Comparison of ENCODE assay signal across 10 cellular contexts in the genomic region with DNA sequence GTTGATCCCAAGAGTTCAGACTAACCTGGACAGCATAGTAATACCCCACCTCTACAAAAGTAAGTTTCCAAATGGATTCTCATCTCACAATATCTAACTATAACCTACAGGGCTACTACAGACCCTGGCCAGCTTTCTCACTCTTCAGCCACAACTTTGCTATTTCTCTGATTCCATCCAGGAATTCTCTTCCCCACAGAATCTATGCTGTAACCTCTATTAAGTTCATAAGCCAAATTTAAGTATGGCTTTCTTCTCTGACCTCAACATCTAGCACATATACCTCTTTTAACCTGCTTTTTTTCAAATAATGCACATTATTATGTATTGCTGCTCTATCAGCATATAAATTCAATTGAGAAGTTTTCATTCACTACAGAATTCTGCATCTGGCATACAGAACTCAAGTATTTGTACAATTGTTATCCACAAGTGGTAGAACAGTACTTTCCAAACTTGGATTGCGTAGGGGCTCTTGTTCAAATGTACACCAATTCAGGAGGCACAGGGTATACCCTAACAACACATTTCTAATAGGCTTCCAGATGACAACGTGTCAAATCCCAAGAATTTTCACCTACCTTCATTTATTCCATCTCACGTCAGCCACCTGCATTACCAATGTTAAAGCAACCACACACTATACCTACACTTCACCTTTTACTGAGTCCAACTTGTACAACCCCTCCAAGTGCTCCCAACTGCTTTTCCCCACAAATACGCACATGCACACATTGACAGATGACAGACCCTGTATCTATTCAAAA. TPM values are rescaled to one million over a fixed set of nuclear protein-coding genes. Genes with fewer than 3 reads are reported as not detected.
DNase-seq lines count a peak whose midpoint lies in the region; ATAC-seq and TF ChIP-seq lines count a peak whose summit lies in the region.
"Had no signal": no experiment of that assay in that cellular context is flagged by ENCODE, and none has a peak within 500 bp of the region (broad histone marks: within the 10 kb centered on the region; RNA-seq: fewer than 3 reads in every experiment).

No MANE protein-coding gene starts in this region.

- no peaks in the 10 kb centered on the region for H3K9me3 ChIP-seq in SU-DHL-6 (ENCODE audit: insufficient read depth, low read length)
- no peaks in the 10 kb centered on the region for H3K9me3 ChIP-seq in naive thymus-derived CD4-positive, alpha-beta T cell (ENCODE audit: control insufficient read depth in 2 of 3, low read length in 3 of 3)
- H3K9me3 ChIP-seq: left lung, MG63, right atrium auricular region had no signal

- no peaks in the 10 kb centered on the region for H3K9me2 ChIP-seq in SU-DHL-6 (replicated peaks; ENCODE audit: insufficient read depth, low read length)

- CTCF ChIA-PET in naive thymus-derived CD4-positive, alpha-beta T cell (lab: Charles Lee) = no interaction called here

- DNase-seq in NCI-H82 (lab: John Stamatoyannopoulos, UW) (peak; percentile 37), NCI-H82 treated with DMSO at 0.1 percent for 48 hours (lab: John Stamatoyannopoulos, UW; ENCODE audit: unreplicated experiment) (no peak), ACHN (no peak)
- DNase-seq in naive thymus-derived CD4-positive, alpha-beta T cell = peak in 1 of 9 donors; percentile 25
- DNase-seq: aorta, left lung, MG63 had no signal

- H3K4me2 ChIP-seq in SU-DHL-6 (ENCODE audit: low read depth, low read length, poor library complexity, severe bottlenecking) = peak overlapping the region; percentile 76

- no peak for TF ChIP-seq CTCF in SU-DHL-6 (IDR thresholded peaks at IDR 0.05; ENCODE audit: insufficient read depth, low read length, poor library complexity, severe bottlenecking)

- ATAC-seq in naive thymus-derived CD4-positive, alpha-beta T cell = no peak
- no peak for ATAC-seq in HG02981 (IDR thresholded peaks at IDR 0.05; ENCODE audit: unreplicated experiment)
- ATAC-seq: left lung had no signal

- no peaks in the 10 kb centered on the region for H3K27me3 ChIP-seq in SU-DHL-6 (ENCODE audit: low read length)
- H3K27me3 ChIP-seq in naive thymus-derived CD4-positive, alpha-beta T cell (ENCODE audit: control insufficient read depth in 2 of 2, insufficient read depth in 2 of 2, low read length in 2 of 2) = no peaks in the 10 kb centered on the region
- H3K27me3 ChIP-seq: left lung, MG63, right atrium auricular region had no signal

- H3K79me2 ChIP-seq in SU-DHL-6 (ENCODE audit: insufficient read depth, low read length) = peaks cover 65% of the 10 kb centered on the region

- peaks cover 37% of the 10 kb centered on the region for H3K36me3 ChIP-seq in SU-DHL-6 (ENCODE audit: low read length)
- peaks cover 16 to 32% (median 16%) of the 10 kb centered on the region in 3 experiments for H3K36me3 ChIP-seq in naive thymus-derived CD4-positive, alpha-beta T cell (ENCODE audit: control insufficient read depth in 2 of 3, insufficient read depth in 3 of 3, low read length in 3 of 3)

- H4K20me1 ChIP-seq in SU-DHL-6 (ENCODE audit: low read depth, low read length) = peaks cover 29% of the 10 kb centered on the region

- POLR2A ChIA-PET in naive thymus-derived CD4-positive, alpha-beta T cell (lab: Charles Lee) = interaction anchor here (0.6 to 6.6 kb wide), 2 partner anchors 40 to 280 kb away, joined by 4 to 137 read pairs; a partner anchor contains a TSS

- intact Hi-C loops in naive thymus-derived CD4-positive, alpha-beta T cell (cut with micrococcal nuclease) = loop anchor here (10.0 kb wide), 2 partner anchors 1512 to 1662 kb away; a partner anchor contains a TSS

- H3K27me3 Mint-ChIP-seq in naive thymus-derived CD4-positive, alpha-beta T cell = peaks cover 0 to 5% (median 0%) of the 10 kb centered on the region in 5 donors

- no peak overlapping the region for H3K4me3 ChIP-seq in SU-DHL-6 (ENCODE audit: insufficient read depth, low read length, poor library complexity, severe bottlenecking)
- H3K4me3 ChIP-seq in naive thymus-derived CD4-positive, alpha-beta T cell (ENCODE audit: low read length) = no peak overlapping the region
- H3K4me3 ChIP-seq: left lung, MG63, right atrium auricular region had no signal

- no peak overlapping the region for H3K27ac ChIP-seq in SU-DHL-6 (ENCODE audit: low read depth, low read length)
- H3K27ac ChIP-seq in naive thymus-derived CD4-positive, alpha-beta T cell (ENCODE audit: low read depth, low read length) = no peak overlapping the region
- H3K27ac ChIP-seq: left lung, right atrium auricular region had no signal

- H3F3A ChIP-seq in SU-DHL-6 (ENCODE audit: insufficient read depth) = peaks cover 69% of the 10 kb centered on the region

- no peak overlapping the region for H2AFZ ChIP-seq in SU-DHL-6 (ENCODE audit: low read depth, low read length, severe bottlenecking)

- H3K4me3 Mint-ChIP-seq in naive thymus-derived CD4-positive, alpha-beta T cell = peak overlapping the region in 8 of 10 donors; percentile 10 to 100 (median 92)

- peaks cover 7 to 52% (median 43%) of the 10 kb centered on the region in 5 donors for H3K36me3 Mint-ChIP-seq in naive thymus-derived CD4-positive, alpha-beta T cell

- peaks cover 0 to 12% (median 0%) of the 10 kb centered on the region in 11 donors for H3K9me3 Mint-ChIP-seq in naive thymus-derived CD4-positive, alpha-beta T cell

- H3K4me1 ChIP-seq in naive thymus-derived CD4-positive, alpha-beta T cell (ENCODE audit: control insufficient read depth in 2 of 2, insufficient read depth in 2 of 2, low read length in 2 of 2) = peaks cover 19 to 21% of the 10 kb centered on the region in 2 donors

- H3K27ac Mint-ChIP-seq in naive thymus-derived CD4-positive, alpha-beta T cell = peak overlapping the region in 8 of 9 donors; percentile 5 to 100 (median 64)

- H3K9ac ChIP-seq in SU-DHL-6 (ENCODE audit: low read length) = no peak overlapping the region

- H3K4me1 Mint-ChIP-seq in naive thymus-derived CD4-positive, alpha-beta T cell = peaks cover 37 to 82% (median 73%) of the 10 kb centered on the region in 7 donors

- in situ Hi-C loops in ACHN (cut with HindIII; ENCODE audit: low pct_ligation_motif_present, low pct_unique_long_range_greater_than_20kb, low sequenced_read_pairs) = no loop called here

RNA-seq across cellular contexts. Expression of a gene that starts 3.8 kb away (rescaled TPM):
- 1,000 to 10,000 TPM; 2,254 to 4,907 (median 2,729) TPM for total RNA-seq in naive thymus-derived CD4-positive, alpha-beta T cell
- over 10,000 TPM; 10,630 to 13,249 TPM for polyA plus RNA-seq in naive thymus-derived CD4-positive, alpha-beta T cell

RNA-seq across cellular contexts. Expression of a gene that starts 16.3 kb away (rescaled TPM):
- 10 to 100 TPM in 3 of 5 experiments, 1 to 10 TPM in 2; 7.5 to 39.7 (median 13.3) TPM for total RNA-seq in naive thymus-derived CD4-positive, alpha-beta T cell
- 10 to 100 TPM; 12.0 to 14.2 TPM for polyA plus RNA-seq in naive thymus-derived CD4-positive, alpha-beta T cell

RNA-seq across cellular contexts. Expression of a gene that starts 38.0 kb away (rescaled TPM):
- total RNA-seq in naive thymus-derived CD4-positive, alpha-beta T cell = 100 to 1,000 TPM; 177 to 429 (median 281) TPM
- 100 to 1,000 TPM; 468 to 686 TPM for polyA plus RNA-seq in naive thymus-derived CD4-positive, alpha-beta T cell

RNA-seq across cellular contexts. Expression of a gene that starts 38.2 kb away (rescaled TPM):
- 10 to 100 TPM; 16.8 to 69.3 (median 35.1) TPM for total RNA-seq in naive thymus-derived CD4-positive, alpha-beta T cell
- 10 to 100 TPM; 16.5 to 24.5 TPM for polyA plus RNA-seq in naive thymus-derived CD4-positive, alpha-beta T cell

RNA-seq across cellular contexts. Expression of a gene that starts 52.6 kb away (rescaled TPM):
- total RNA-seq in naive thymus-derived CD4-positive, alpha-beta T cell = 10 to 100 TPM in 2 of 5 experiments, 1 to 10 TPM in 3; 7.1 to 15.8 (median 9.0) TPM
- 10 to 100 TPM; 10.1 to 15.7 TPM for polyA plus RNA-seq in naive thymus-derived CD4-positive, alpha-beta T cell
